ENCODE assay signal across 8 cellular contexts in the genomic region with DNA sequence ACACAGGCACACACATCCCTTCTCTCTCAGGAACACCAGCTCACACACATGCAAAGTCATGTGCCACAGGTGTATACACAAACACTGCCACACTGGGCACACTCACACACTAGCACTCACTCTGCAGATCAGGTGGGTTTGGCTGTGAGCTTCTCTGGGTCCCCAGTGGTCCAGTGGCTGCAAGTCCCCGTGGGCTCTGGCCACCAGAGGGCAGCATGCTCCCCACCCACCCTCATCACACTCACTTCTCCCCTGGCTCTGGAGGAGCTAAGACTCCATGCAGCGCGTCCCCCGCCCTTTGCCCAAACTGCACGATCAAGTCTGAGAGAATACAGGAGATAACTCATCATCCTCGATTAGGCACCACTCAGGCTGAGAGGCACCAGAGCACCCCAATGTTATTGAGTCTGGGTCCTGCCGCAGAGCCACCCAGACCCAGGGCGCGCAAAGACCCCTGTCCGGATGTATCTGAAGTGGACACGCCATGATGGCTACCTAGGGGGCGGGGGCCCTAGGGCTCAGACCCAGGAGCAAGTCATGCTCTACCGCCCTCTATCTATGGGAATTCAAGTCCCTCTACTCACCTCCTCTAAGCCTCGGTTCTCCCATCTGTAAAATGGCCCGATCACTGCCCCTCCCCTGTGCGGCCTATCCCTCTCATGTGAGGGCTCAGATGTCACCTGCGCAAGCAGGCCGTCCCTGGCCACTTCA.
A peak's percentile ranks its signal among the peaks of the same experiment; 100 is the strongest.
DNase-seq lines count a peak whose midpoint lies in the region; ATAC-seq, FAIRE-seq and TF ChIP-seq lines count a peak whose summit lies in the region.

No MANE protein-coding gene starts in this region.

- TF ChIP-seq EP300 in HepG2 (IDR thresholded peaks at IDR 0.05; ENCODE audit: low read depth in 2 of 2, low read length in 2 of 2), result no peak
- no peak for TF ChIP-seq EP300 in HepG2 (CRISPR knock-in tag; IDR thresholded peaks at IDR 0.05; ENCODE audit: borderline replicate concordance)

- no peak overlapping the region for H2AFZ ChIP-seq in HepG2 (ENCODE audit: low read length)

- DNase-seq in A172 (ENCODE audit: low spot score), result peak; percentile 50
- peak; percentile 76 for DNase-seq in GM12892 (ENCODE audit: insufficient read length)
- DNase-seq in NCI-H2227 treated with DMSO at 0.1 percent for 48 hours (lab: John Stamatoyannopoulos, UW), result peak; percentile 39
- peak; percentile 67 for DNase-seq in activated CD4-positive, CD25-positive, alpha-beta regulatory T cell treated with anti-CD3 and anti-CD28 coated beads, Interleukin-2, amount 50 U/mL, for 72 hours
- DNase-seq in cerebellum (ENCODE audit: low spot score), result peak; percentile 72
- DNase-seq in HepG2 (ENCODE audit: low spot score), result peak; percentile 60
- DNase-seq in stimulated activated CD4-positive, alpha-beta T cell treated with anti-CD3 and anti-CD28 coated beads, TNF-alpha, amount 100 ng/mL, for 48 hours (ENCODE audit: low read depth in 3 of 3), result peak; percentile 19 to 53 (median 27)

- peaks cover 14 to 66% of the 10 kb centered on the region in 2 experiments for H3K27me3 ChIP-seq in HepG2 (ENCODE audit: control insufficient read depth in 1 of 2, insufficient read depth in 2 of 2, low read length in 2 of 2)

- CTCF ChIA-PET in HepG2 (lab: Yijun Ruan, JAX; ENCODE audit: low intra/inter-chr PET ratio, low total read pairs), result interaction anchor here (2.7 kb wide), 1 partner anchor 99 kb away, joined by 26 read pairs; no protein-coding TSS in a partner anchor

- intact Hi-C loops in HepG2 (cut with micrococcal nuclease; ENCODE audit: unreplicated experiment), result loop anchor here (1.0 kb wide), 1 partner anchor 99 kb away; no protein-coding TSS in a partner anchor

- no peak overlapping the region for H3K4me3 ChIP-seq in HepG2 (replicated peaks in 1 of 3; ENCODE audit: insufficient read depth in 1 of 3, low read depth in 2 of 3, low read length in 3 of 3)

- H4K20me1 ChIP-seq in HepG2 (ENCODE audit: insufficient read depth, low read length), result peaks cover 4% of the 10 kb centered on the region; the same call in 1 of the 2 replicates

- H3K36me3 ChIP-seq in HepG2 (replicated peaks in 1 of 2; ENCODE audit: control insufficient read depth in 1 of 2, insufficient read depth in 2 of 2, low read length in 2 of 2), result no peaks in the 10 kb centered on the region

- FAIRE-seq in GM12892 (lab: Jason Lieb, UNC) (peak; percentile 78), HepG2 (lab: Jason Lieb, UNC) (peak; percentile 91)

- no peaks in the 10 kb centered on the region for H3K4me1 ChIP-seq in HepG2 (ENCODE audit: insufficient read depth, low read length)

- H3K4me2 ChIP-seq in HepG2 (ENCODE audit: low read depth, low read length), result no peak overlapping the region

- peak; percentile 94 for TF ChIP-seq CTCF in HepG2 (CRISPR knock-in tag; IDR thresholded peaks at IDR 0.05)

- no TSS peak for BruUV-seq in HepG2 (replicated peaks; lab: Mats Ljungman, UMichigan)

- TF ChIP-seq RAD21 in HepG2 (CRISPR knock-in tag; IDR thresholded peaks at IDR 0.05), result peak; percentile 73

- POLR2A ChIA-PET in HepG2 (lab: Yijun Ruan, JAX), result interaction anchor here (1.1 kb wide), 1 partner anchor 344 kb away, joined by 5 read pairs; a partner anchor contains a TSS

- H3K9ac ChIP-seq in HepG2 (ENCODE audit: insufficient read depth, low read depth, low read length), result no peak overlapping the region

- no peak overlapping the region for H3K27ac ChIP-seq in HepG2 (ENCODE audit: extremely low read length, insufficient read depth, low read length)

- no peaks in the 10 kb centered on the region for H3K9me3 ChIP-seq in HepG2 (ENCODE audit: low read length)

- TF ChIP-seq POLR2A in GM12892 (IDR thresholded peaks at IDR 0.05; ENCODE audit: low read depth, low read length) (no peak), HepG2 (IDR thresholded peaks at IDR 0.05; ENCODE audit: insufficient read depth in 1 of 2, low read depth in 2 of 2, low read length in 2 of 2) (no peak)

- H3K79me2 ChIP-seq in HepG2 (ENCODE audit: insufficient read depth, low read length), result no peaks in the 10 kb centered on the region

- ATAC-seq in HepG2 (peak; percentile 88), HG03108 (IDR thresholded peaks at IDR 0.05; ENCODE audit: unreplicated experiment) (no peak)

- WGBS in HepG2 (ENCODE audit: low lambda C conversion rate), result 52% methylated on average over 13 of the region's 18 CpGs

- in situ Hi-C loops in HepG2 (cut with HindIII; ENCODE audit: extremely low pct_ligation_motif_present, low pct_unique_long_range_greater_than_20kb), result loop anchor here (5.0 kb wide), 1 partner anchor 87 kb away; no protein-coding TSS in a partner anchor

TF ChIP-seq in HepG2, 621 proteins besides CTCF, POLR2A, EP300 and RAD21 (continues in another document):
- TF ChIP-seq, protein P1, sequence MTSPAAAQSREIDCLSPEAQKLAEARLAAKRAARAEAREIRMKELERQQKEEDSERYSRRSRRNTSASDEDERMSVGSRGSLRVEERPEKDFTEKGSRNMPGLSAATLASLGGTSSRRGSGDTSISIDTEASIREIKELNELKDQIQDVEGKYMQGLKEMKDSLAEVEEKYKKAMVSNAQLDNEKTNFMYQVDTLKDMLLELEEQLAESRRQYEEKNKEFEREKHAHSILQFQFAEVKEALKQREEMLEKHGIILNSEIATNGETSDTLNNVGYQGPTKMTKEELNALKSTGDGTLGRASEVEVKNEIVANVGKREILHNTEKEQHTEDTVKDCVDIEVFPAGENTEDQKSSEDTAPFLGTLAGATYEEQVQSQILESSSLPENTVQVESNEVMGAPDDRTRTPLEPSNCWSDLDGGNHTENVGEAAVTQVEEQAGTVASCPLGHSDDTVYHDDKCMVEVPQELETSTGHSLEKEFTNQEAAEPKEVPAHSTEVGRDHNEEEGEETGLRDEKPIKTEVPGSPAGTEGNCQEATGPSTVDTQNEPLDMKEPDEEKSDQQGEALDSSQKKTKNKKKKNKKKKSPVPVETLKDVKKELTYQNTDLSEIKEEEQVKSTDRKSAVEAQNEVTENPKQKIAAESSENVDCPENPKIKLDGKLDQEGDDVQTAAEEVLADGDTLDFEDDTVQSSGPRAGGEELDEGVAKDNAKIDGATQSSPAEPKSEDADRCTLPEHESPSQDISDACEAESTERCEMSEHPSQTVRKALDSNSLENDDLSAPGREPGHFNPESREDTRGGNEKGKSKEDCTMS (CRISPR knock-in tag; conservative IDR thresholded peaks at IDR 0.05), result no peak
- TF ChIP-seq DPF2 (CRISPR knock-in tag; IDR thresholded peaks at IDR 0.05; ENCODE audit: borderline replicate concordance, low read depth) (no peak), TEAD2 (CRISPR knock-in tag; IDR thresholded peaks at IDR 0.05) (no peak), NAIF1 (CRISPR knock-in tag; IDR thresholded peaks at IDR 0.05; ENCODE audit: borderline replicate concordance) (no peak)
- TF ChIP-seq, protein P2, sequence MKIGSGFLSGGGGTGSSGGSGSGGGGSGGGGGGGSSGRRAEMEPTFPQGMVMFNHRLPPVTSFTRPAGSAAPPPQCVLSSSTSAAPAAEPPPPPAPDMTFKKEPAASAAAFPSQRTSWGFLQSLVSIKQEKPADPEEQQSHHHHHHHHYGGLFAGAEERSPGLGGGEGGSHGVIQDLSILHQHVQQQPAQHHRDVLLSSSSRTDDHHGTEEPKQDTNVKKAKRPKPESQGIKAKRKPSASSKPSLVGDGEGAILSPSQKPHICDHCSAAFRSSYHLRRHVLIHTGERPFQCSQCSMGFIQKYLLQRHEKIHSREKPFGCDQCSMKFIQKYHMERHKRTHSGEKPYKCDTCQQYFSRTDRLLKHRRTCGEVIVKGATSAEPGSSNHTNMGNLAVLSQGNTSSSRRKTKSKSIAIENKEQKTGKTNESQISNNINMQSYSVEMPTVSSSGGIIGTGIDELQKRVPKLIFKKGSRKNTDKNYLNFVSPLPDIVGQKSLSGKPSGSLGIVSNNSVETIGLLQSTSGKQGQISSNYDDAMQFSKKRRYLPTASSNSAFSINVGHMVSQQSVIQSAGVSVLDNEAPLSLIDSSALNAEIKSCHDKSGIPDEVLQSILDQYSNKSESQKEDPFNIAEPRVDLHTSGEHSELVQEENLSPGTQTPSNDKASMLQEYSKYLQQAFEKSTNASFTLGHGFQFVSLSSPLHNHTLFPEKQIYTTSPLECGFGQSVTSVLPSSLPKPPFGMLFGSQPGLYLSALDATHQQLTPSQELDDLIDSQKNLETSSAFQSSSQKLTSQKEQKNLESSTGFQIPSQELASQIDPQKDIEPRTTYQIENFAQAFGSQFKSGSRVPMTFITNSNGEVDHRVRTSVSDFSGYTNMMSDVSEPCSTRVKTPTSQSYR (CRISPR knock-in tag; IDR thresholded peaks at IDR 0.05; ENCODE audit: borderline replicate concordance), result no peak
- TF ChIP-seq, protein P3, sequence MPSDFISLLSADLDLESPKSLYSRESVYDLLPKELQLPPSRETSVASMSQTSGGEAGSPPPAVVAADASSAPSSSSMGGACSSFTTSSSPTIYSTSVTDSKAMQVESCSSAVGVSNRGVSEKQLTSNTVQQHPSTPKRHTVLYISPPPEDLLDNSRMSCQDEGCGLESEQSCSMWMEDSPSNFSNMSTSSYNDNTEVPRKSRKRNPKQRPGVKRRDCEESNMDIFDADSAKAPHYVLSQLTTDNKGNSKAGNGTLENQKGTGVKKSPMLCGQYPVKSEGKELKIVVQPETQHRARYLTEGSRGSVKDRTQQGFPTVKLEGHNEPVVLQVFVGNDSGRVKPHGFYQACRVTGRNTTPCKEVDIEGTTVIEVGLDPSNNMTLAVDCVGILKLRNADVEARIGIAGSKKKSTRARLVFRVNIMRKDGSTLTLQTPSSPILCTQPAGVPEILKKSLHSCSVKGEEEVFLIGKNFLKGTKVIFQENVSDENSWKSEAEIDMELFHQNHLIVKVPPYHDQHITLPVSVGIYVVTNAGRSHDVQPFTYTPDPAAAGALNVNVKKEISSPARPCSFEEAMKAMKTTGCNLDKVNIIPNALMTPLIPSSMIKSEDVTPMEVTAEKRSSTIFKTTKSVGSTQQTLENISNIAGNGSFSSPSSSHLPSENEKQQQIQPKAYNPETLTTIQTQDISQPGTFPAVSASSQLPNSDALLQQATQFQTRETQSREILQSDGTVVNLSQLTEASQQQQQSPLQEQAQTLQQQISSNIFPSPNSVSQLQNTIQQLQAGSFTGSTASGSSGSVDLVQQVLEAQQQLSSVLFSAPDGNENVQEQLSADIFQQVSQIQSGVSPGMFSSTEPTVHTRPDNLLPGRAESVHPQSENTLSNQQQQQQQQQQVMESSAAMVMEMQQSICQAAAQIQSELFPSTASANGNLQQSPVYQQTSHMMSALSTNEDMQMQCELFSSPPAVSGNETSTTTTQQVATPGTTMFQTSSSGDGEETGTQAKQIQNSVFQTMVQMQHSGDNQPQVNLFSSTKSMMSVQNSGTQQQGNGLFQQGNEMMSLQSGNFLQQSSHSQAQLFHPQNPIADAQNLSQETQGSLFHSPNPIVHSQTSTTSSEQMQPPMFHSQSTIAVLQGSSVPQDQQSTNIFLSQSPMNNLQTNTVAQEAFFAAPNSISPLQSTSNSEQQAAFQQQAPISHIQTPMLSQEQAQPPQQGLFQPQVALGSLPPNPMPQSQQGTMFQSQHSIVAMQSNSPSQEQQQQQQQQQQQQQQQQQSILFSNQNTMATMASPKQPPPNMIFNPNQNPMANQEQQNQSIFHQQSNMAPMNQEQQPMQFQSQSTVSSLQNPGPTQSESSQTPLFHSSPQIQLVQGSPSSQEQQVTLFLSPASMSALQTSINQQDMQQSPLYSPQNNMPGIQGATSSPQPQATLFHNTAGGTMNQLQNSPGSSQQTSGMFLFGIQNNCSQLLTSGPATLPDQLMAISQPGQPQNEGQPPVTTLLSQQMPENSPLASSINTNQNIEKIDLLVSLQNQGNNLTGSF (CRISPR knock-in tag; IDR thresholded peaks at IDR 0.05), result no peak
